Comparison of ENCODE assay signal across 4 cellular contexts in the genomic region with DNA sequence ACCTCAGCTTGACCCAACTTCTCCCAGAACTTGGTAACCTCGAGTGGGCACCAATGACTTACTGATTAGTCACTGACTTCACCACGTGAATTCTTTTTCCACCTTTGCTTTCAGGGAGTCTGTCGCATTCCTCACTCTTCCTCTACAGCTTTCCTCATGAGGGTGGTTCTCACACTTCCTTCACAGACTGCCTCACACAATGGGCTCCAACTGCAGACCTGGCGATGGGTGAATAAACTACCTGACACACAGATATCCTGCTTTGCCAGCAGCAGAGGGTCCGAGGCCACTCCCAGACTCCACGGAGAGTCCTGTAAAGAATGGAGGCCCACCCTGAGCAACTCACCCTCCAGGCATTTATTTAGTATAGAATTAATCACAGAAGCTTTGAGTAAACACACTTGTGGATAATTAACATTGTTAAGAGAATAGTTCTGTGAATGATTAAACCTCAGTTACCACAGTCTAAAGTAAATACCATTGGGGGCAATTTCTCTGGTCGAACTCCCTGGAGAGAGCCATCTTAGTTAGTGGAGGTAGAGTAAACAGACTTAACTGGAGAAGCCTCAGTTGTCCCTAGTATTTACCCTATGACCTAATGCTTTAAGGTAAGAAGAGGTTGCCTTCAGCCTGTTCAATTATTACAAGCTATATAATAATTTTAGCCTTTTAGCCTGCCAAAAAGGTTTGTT. TPM values are rescaled to one million over a fixed set of nuclear protein-coding genes. Genes with fewer than 3 reads are reported as not detected.
"Had no signal": no experiment of that assay in that cellular context is flagged by ENCODE, and none has a peak within 500 bp of the region (broad histone marks: within the 10 kb centered on the region; RNA-seq: fewer than 3 reads in every experiment).

No MANE protein-coding gene starts in this region.

RNA-seq across cellular contexts. Expression of gene BPY2C, which starts 47.9 kb away (rescaled TPM):
- total RNA-seq: LHCN-M2, M059J, MCF 10A, NCI-H460 had no signal
